8 cellular contexts compared by ENCODE assay signal in the genomic region with DNA sequence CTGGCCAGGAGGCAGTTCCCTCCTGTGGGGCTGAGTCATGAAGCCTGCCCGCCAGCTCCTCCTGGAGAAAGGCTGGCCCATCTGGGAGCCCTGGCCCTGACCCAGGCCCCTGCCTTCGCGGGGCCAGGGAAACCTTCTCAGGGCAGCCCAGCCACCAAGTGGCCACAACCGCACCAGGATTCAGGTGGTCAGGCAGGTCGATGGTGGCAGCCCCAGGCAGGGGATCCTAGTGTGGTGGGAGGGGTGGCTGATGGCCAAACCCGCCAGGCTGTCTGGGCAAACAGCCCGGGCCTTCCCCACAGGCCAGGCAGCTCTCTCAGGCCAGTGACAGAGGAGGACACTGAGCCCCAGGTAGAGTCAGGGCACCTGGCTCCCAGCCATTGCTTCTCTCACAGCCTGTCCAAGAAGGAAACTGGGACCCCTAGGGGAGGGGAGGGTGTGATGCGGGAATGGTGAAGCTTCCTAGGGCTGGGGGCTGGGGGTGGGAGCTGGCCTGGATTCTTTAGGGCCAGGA. TPM values are rescaled to one million over a fixed set of nuclear protein-coding genes. Genes with fewer than 3 reads are reported as not detected.
DNase-seq lines count a peak whose midpoint lies in the region; ATAC-seq and TF ChIP-seq lines count a peak whose summit lies in the region.

No MANE protein-coding gene starts in this region.

- H3K9me3 Mint-ChIP-seq in Caco-2 (ENCODE audit: unreplicated experiment) = no peaks in the 10 kb centered on the region

- H3K36me3 ChIP-seq in Caco-2 (ENCODE audit: control insufficient read depth, insufficient read depth, low read length) (no peaks in the 10 kb centered on the region; the same call in 1 of the 2 replicates), Loucy (ENCODE audit: insufficient read depth, low read length) (no peaks in the 10 kb centered on the region), heart left ventricle (peaks cover 0 to 26% (median 5%) of the 10 kb centered on the region in 9 donors), ovary (no peaks in the 10 kb centered on the region)

- peaks cover 8% of the 10 kb centered on the region for H3K4me1 Mint-ChIP-seq in Caco-2 (ENCODE audit: low read depth, unreplicated experiment)

- H2AFZ ChIP-seq in Loucy (ENCODE audit: low read length) = no peak overlapping the region

- TF ChIP-seq CTCF in Caco-2 (IDR thresholded peaks at IDR 0.05; ENCODE audit: insufficient read depth in 1 of 2, low read depth in 1 of 2, low read length in 1 of 2, severe bottlenecking in 1 of 2, unreplicated experiment in 1 of 2) (peak in 1 of 2 experiments; percentile 10), Loucy (conservative IDR thresholded peaks at IDR 0.05; ENCODE audit: low read length) (no peak), heart left ventricle (IDR thresholded peaks at IDR 0.05) (no peak), ovary (IDR thresholded peaks at IDR 0.05) (no peak)

- H3F3A ChIP-seq in Loucy (ENCODE audit: low read depth) = no peaks in the 10 kb centered on the region

- H3K27me3 ChIP-seq in Caco-2 (replicated peaks; ENCODE audit: control insufficient read depth, insufficient read depth, low read length) (no peaks in the 10 kb centered on the region), Loucy (ENCODE audit: insufficient read depth, low read length, poor library complexity, severe bottlenecking) (no peaks in the 10 kb centered on the region), heart left ventricle (no peaks in the 10 kb centered on the region), ovary (no peaks in the 10 kb centered on the region)

- POLR2A ChIA-PET in Caco-2 (lab: Charles Lee) = no interaction called here

- H3K4me3 ChIP-seq in Caco-2 (ENCODE audit: low read depth, low read length) (no peak overlapping the region), Loucy (ENCODE audit: low read length, poor library complexity, severe bottlenecking) (peak overlapping the region; percentile 99), heart left ventricle (peak overlapping the region in 11 of 12 donors; percentile 79 to 99 (median 95)), ovary (peak overlapping the region; percentile 87)

- H3K79me2 ChIP-seq in Loucy (ENCODE audit: insufficient read depth, low read length) = peaks cover 54% of the 10 kb centered on the region

- ATAC-seq in heart left ventricle = peak; percentile 15 to 67 (median 61)

- H3K36me3 Mint-ChIP-seq in Caco-2 (ENCODE audit: insufficient read depth, unreplicated experiment) = peaks cover 8% of the 10 kb centered on the region

- H3K27ac Mint-ChIP-seq in Caco-2 (ENCODE audit: unreplicated experiment) = no peak overlapping the region

- BruUV-seq in Caco-2 (replicated peaks; lab: Mats Ljungman, UMichigan) = no TSS peak

- peak overlapping the region; percentile 25 to 97 (median 91) for H3K27ac ChIP-seq in heart left ventricle
- peak overlapping the region; percentile 54 to 91 for H3K27ac ChIP-seq in ovary

- H3K9me2 ChIP-seq in Loucy (replicated peaks; ENCODE audit: low read depth, low read length) = no peaks in the 10 kb centered on the region

- intact Hi-C loops in Caco-2 (cut with micrococcal nuclease; ENCODE audit: unreplicated experiment) (loop anchor here (2.0 kb wide), 2 partner anchors 51 to 101 kb away; no protein-coding TSS in a partner anchor), heart left ventricle (cut with DNase I) (loop anchor here (2.0 to 10.0 kb wide), 5 partner anchors 35 to 167 kb away; partner anchors contain the start of gene WDR82 (in 8 of the 10)), ovary (cut with DNase I) (loop anchor here in 3 of 4 donors (5.0 kb wide), 2 partner anchors 40 to 50 kb away; partner anchors contain the start of genes WDR82 (in 2 of the 3) and GLYCTK (in 1 of the 3))

- H3K4me3 Mint-ChIP-seq in Caco-2 (ENCODE audit: unreplicated experiment) = peak overlapping the region; percentile 83

- DNase-seq in Caco-2 (no peak), amniotic epithelial cell (ENCODE audit: low read depth) (peak; percentile 84), heart left ventricle (peak; percentile 78 to 93 (median 90)), ovary (peak; percentile 88 to 92 (median 89)), GM19240 (ENCODE audit: insufficient read length, low spot score) (no peak)
- no peak for DNase-seq in activated CD8-positive, alpha-beta memory T cell treated with anti-CD3 and anti-CD28 coated beads for 24 hours
- DNase-seq in stimulated activated CD4-positive, alpha-beta T cell treated with anti-CD3 and anti-CD28 coated beads, Interleukin-4, amount 100 ng/mL, for 4 hours = no peak

- H3K4me2 ChIP-seq in Loucy (ENCODE audit: low read depth, low read length, poor library complexity, severe bottlenecking) = peak overlapping the region; percentile 94

- no peak for TF ChIP-seq POLR2A in heart left ventricle (IDR thresholded peaks at IDR 0.05)
- TF ChIP-seq POLR2A in ovary (IDR thresholded peaks at IDR 0.05) = no peak

- TF ChIP-seq EP300 in ovary (IDR thresholded peaks at IDR 0.05) = no peak

- CTCF ChIA-PET in Caco-2 (lab: Charles Lee) = interaction anchor here (0.9 to 1.3 kb wide), 2 partner anchors 8 to 100 kb away, joined by 3 read pairs; partner anchors contain the start of gene PPM1M

- H3K4me1 ChIP-seq in Caco-2 = peaks cover 17% of the 10 kb centered on the region; the same call in 1 of the 2 replicates
- H3K4me1 ChIP-seq in Loucy (ENCODE audit: insufficient read depth, low read length, poor library complexity, severe bottlenecking) = peaks cover 34% of the 10 kb centered on the region
- H3K4me1 ChIP-seq in heart left ventricle = peaks cover 10 to 68% (median 55%) of the 10 kb centered on the region in 12 donors
- peaks cover 16% of the 10 kb centered on the region for H3K4me1 ChIP-seq in ovary (ENCODE audit: insufficient read depth)

- H3K9ac ChIP-seq in Loucy (ENCODE audit: low read depth, low read length, poor library complexity, severe bottlenecking) = peak overlapping the region; percentile 97

- H3K9me3 ChIP-seq in Caco-2 (no peaks in the 10 kb centered on the region), Loucy (ENCODE audit: insufficient read depth, low read depth, low read length) (no peaks in the 10 kb centered on the region), heart left ventricle (no peaks in the 10 kb centered on the region), ovary (no peaks in the 10 kb centered on the region)

- WGBS in heart left ventricle, 4 donors = 7 to 15% (median 8%) methylated on average over 3 to 8 of the region's 8 CpGs
- 0 to 1% (median 0%) methylated on average over 8 of the region's 8 CpGs for WGBS in ovary, 3 donors

- peaks cover 15% of the 10 kb centered on the region for H4K20me1 ChIP-seq in Loucy (ENCODE audit: insufficient read depth, low read length, poor library complexity, severe bottlenecking)

- H3K27me3 Mint-ChIP-seq in Caco-2 (ENCODE audit: insufficient read depth, unreplicated experiment) = no peaks in the 10 kb centered on the region

RNA-seq across cellular contexts. Expression of gene TWF2, which starts 1.2 kb away (rescaled TPM):
- total RNA-seq in Caco-2 (2022) = 29.9 and 30.5 TPM in 2 replicates
- total RNA-seq in heart left ventricle = 100 to 1,000 TPM in 7 of 9 donors, 10 to 100 TPM in 2; 62.9 to 133 (median 117) TPM
- polyA plus RNA-seq in heart left ventricle = 100 to 1,000 TPM in 1 of 2 donors, 10 to 100 TPM in 1; 45.8 to 109 TPM
- total RNA-seq in ovary = 10 to 100 TPM; 34.0 to 56.3 (median 43.3) TPM
- 10 to 100 TPM; 14.3 to 40.7 TPM for polyA plus RNA-seq in ovary

RNA-seq across cellular contexts. Expression of gene PPM1M, which starts 7.8 kb away (rescaled TPM):
- total RNA-seq in Caco-2 (2022) = 6.7 and 8.3 TPM in 2 replicates
- 10 to 100 TPM in 2 of 9 donors, 1 to 10 TPM in 7; 5.7 to 30.2 (median 8.2) TPM for total RNA-seq in heart left ventricle
- 1 to 10 TPM; 5.6 to 6.6 TPM for polyA plus RNA-seq in heart left ventricle
- total RNA-seq in ovary = 10 to 100 TPM; 15.4 to 32.4 (median 23.4) TPM
- polyA plus RNA-seq in ovary = 10 to 100 TPM; 25.7 to 48.4 TPM

RNA-seq across cellular contexts. Expression of gene TLR9, which starts 12.3 kb away (rescaled TPM):
- not detected in 2 replicates for total RNA-seq in Caco-2 (2022)
- total RNA-seq in heart left ventricle = under 1 TPM in 8 of 9 donors, not detected in 1; 0.12 to 0.65 (median 0.29) TPM
- under 1 TPM; 0.04 to 0.23 TPM for polyA plus RNA-seq in heart left ventricle
- 1 to 10 TPM in 1 of 7 donors, under 1 TPM in 4, not detected in 2; 0.22 to 1.5 (median 0.74) TPM for total RNA-seq in ovary
- under 1 TPM; 0.15 to 0.58 TPM for polyA plus RNA-seq in ovary

RNA-seq across cellular contexts. Expression of gene ALAS1, which starts 39.8 kb away (rescaled TPM):
- total RNA-seq in Caco-2 (2022) (53.1 and 60.0 TPM in 2 replicates), heart left ventricle (100 to 1,000 TPM in 8 of 9 donors, 10 to 100 TPM in 1; 77.9 to 213 (median 146) TPM), ovary (10 to 100 TPM; 17.9 to 37.4 (median 25.8) TPM)
- polyA plus RNA-seq in heart left ventricle (100 to 1,000 TPM; 107 to 132 TPM), ovary (10 to 100 TPM; 16.1 to 70.1 TPM)

RNA-seq across cellular contexts. Expression of gene WDR82, which starts 40.7 kb away (rescaled TPM):
- total RNA-seq in Caco-2 (2022) = 67.1 and 68.7 TPM in 2 replicates
- total RNA-seq in heart left ventricle = 10 to 100 TPM; 44.9 to 73.6 (median 61.2) TPM
- 10 to 100 TPM; 24.7 to 69.2 TPM for polyA plus RNA-seq in heart left ventricle
- 100 to 1,000 TPM in 2 of 7 donors, 10 to 100 TPM in 5; 36.4 to 104 (median 95.2) TPM for total RNA-seq in ovary
- polyA plus RNA-seq in ovary = 100 to 1,000 TPM in 1 of 2 donors, 10 to 100 TPM in 1; 55.3 to 110 TPM

Comparison
In these comparisons a context has a peak if more than half of its experiments do, and no peak if none do; other contexts are left out.
1. DNase-seq: peak in amniotic epithelial cell (single experiment), heart left ventricle (5 of 5) and ovary (5 of 5); none in Caco-2 (0 of 2), GM19240 (single experiment), activated CD8-positive, alpha-beta memory T cell treated with anti-CD3 and anti-CD28 coated beads for 24 hours (single experiment) and stimulated activated CD4-positive, alpha-beta T cell treated with anti-CD3 and anti-CD28 coated beads, Interleukin-4, amount 100 ng/mL, for 4 hours (0 of 2).